In the genomic region with DNA sequence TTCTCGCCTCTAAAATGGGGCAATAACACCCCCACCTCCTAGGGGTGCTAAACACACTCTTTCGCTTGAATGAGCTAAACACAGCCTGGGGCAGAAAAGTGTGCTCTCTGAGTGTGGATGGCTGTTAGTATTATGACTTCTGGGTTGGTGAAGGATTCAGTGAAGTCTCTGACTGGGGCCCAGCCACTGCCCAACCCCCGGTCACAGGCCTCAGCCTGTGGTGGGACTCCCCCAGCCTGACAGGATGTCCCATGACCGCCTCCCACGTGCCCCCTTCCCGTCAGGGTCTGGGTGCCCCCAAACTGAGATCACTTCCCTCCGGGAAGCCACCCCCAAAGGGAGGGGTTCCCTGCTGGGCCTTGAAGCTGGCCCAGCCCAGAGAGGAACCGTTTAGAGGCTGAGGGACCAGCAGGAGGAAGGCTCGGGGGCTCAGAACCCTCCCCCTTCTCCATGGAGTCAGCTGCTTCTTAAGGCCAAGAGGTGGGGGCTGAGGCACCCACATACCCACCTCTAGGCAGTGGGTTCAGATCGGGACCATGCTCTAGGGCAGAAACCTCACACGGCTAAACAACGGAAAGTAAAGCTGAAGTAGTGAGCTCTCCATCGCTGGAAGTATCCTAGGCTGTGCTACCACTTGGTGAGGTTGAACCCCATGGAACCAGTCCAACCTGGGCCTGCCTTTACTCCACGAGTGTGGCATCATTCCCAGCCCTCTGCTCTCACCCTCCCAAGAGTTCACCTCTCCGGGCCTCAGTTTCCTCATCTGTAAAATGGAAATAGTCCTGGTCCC, we compare ENCODE assay signal across 8 cellular contexts. TPM values are rescaled to one million over a fixed set of nuclear protein-coding genes. Genes with fewer than 3 reads are reported as not detected.
DNase-seq lines count a peak whose midpoint lies in the region; ATAC-seq and TF ChIP-seq lines count a peak whose summit lies in the region.
"Had no signal": no experiment of that assay in that cellular context is flagged by ENCODE, and none has a peak within 500 bp of the region (broad histone marks: within the 10 kb centered on the region; RNA-seq: fewer than 3 reads in every experiment).

No MANE protein-coding gene starts in this region.

- peak; percentile 72 for DNase-seq in activated naive CD8-positive, alpha-beta T cell treated with anti-CD3 and anti-CD28 coated beads for 36 hours
- DNase-seq in stimulated activated CD8-positive, alpha-beta memory T cell treated with anti-CD3 and anti-CD28 coated beads, Interleukin-4, amount 100 ng/mL, for 24 hours (ENCODE audit: low read depth): peak; percentile 29
- DNase-seq in NCI-H774 (lab: John Stamatoyannopoulos, UW): no peak
- DNase-seq in tibial artery: no peak
- no peak for DNase-seq in NCI-H2029 (lab: John Stamatoyannopoulos, UW)

- peak; percentile 53 for ATAC-seq in GM18868 (IDR thresholded peaks at IDR 0.05; ENCODE audit: unreplicated experiment)

- H3K9me3 ChIP-seq in KOPT-K1 (ENCODE audit: insufficient read depth, low read length, poor library complexity, severe bottlenecking) (no peaks in the 10 kb centered on the region), tibial artery (no peaks in the 10 kb centered on the region)

- peak overlapping the region; percentile 73 for H3K27ac Mint-ChIP-seq in activated naive CD8-positive, alpha-beta T cell treated with anti-CD3 and anti-CD28 coated beads for 36 hours

- H3K4me1 Mint-ChIP-seq in activated naive CD8-positive, alpha-beta T cell treated with anti-CD3 and anti-CD28 coated beads for 36 hours: peaks cover 25% of the 10 kb centered on the region

- no peaks in the 10 kb centered on the region for H3K27me3 Mint-ChIP-seq in activated naive CD8-positive, alpha-beta T cell treated with anti-CD3 and anti-CD28 coated beads for 36 hours
- H3K27me3 Mint-ChIP-seq: brain had no signal

- H3K9me3 Mint-ChIP-seq in activated naive CD8-positive, alpha-beta T cell treated with anti-CD3 and anti-CD28 coated beads for 36 hours: no peaks in the 10 kb centered on the region
- H3K9me3 Mint-ChIP-seq: brain had no signal

- H3K36me3 ChIP-seq in KOPT-K1 (ENCODE audit: insufficient read depth, low read length) (peaks cover 92% of the 10 kb centered on the region), tibial artery (no peaks in the 10 kb centered on the region)

- peak overlapping the region; percentile 51 for H3K4me3 Mint-ChIP-seq in activated naive CD8-positive, alpha-beta T cell treated with anti-CD3 and anti-CD28 coated beads for 36 hours
- H3K4me3 Mint-ChIP-seq: brain had no signal

- H3K27ac ChIP-seq in KOPT-K1 (ENCODE audit: low read depth, low read length, poor library complexity, severe bottlenecking) (peak overlapping the region; percentile 62), tibial artery (no peak overlapping the region)

- H3K36me3 Mint-ChIP-seq in activated naive CD8-positive, alpha-beta T cell treated with anti-CD3 and anti-CD28 coated beads for 36 hours: no peaks in the 10 kb centered on the region
- H3K36me3 Mint-ChIP-seq: brain had no signal

- H3K4me1 ChIP-seq in tibial artery: no peaks in the 10 kb centered on the region

- no peak overlapping the region for H3K4me3 ChIP-seq in tibial artery

- intact Hi-C loops in tibial artery (cut with DNase I; ENCODE audit: low total_unique reads): no loop called here

- H3K27me3 ChIP-seq in tibial artery: peaks cover 0 to 37% of the 10 kb centered on the region in 2 donors

- TF ChIP-seq CTCF in tibial artery (IDR thresholded peaks at IDR 0.05): no peak

RNA-seq across cellular contexts. Expression of a gene that starts 13.8 kb away (rescaled TPM):
- 1 to 10 TPM; 1.1 TPM for total RNA-seq in activated naive CD8-positive, alpha-beta T cell treated with anti-CD3 and anti-CD28 coated beads for 36 hours

Comparison
In these comparisons a context has a peak if more than half of its experiments do, and no peak if none do; other contexts are left out.
1. DNase-seq: peak in activated naive CD8-positive, alpha-beta T cell treated with anti-CD3 and anti-CD28 coated beads for 36 hours (single experiment) and stimulated activated CD8-positive, alpha-beta memory T cell treated with anti-CD3 and anti-CD28 coated beads, Interleukin-4, amount 100 ng/mL, for 24 hours (single experiment); none in NCI-H774 (single experiment), tibial artery (0 of 2) and NCI-H2029 (single experiment).